ENCODE assay signal across 12 cellular contexts in genomic region chr9:35520404-35520790, GRCh38. TPM values are rescaled to one million over a fixed set of nuclear protein-coding genes. Genes with fewer than 3 reads are reported as not detected.
DNase-seq lines count a peak whose midpoint lies in the region; ATAC-seq and TF ChIP-seq lines count a peak whose summit lies in the region.
"Had no signal": no experiment of that assay in that cellular context is flagged by ENCODE, and none has a peak within 500 bp of the region (broad histone marks: within the 10 kb centered on the region; RNA-seq: fewer than 3 reads in every experiment).

No MANE protein-coding gene starts in this region.

- no peak overlapping the region for H2BK5ac ChIP-seq in mesenchymal stem cell (ENCODE audit: low read depth, low read length, poor library complexity, severe bottlenecking)

- peak overlapping the region; percentile 93 for H2AK5ac ChIP-seq in mesenchymal stem cell (ENCODE audit: low read length, severe bottlenecking)

- no peak overlapping the region for H2BK120ac ChIP-seq in mesenchymal stem cell (ENCODE audit: low read depth, low read length)

- H4K8ac ChIP-seq in mesenchymal stem cell (ENCODE audit: low read length): no peak overlapping the region

- H3K14ac ChIP-seq in mesenchymal stem cell (ENCODE audit: low read length in 2 of 2): no peak overlapping the region

- H2AFZ ChIP-seq in mesenchymal stem cell (ENCODE audit: low read depth, low read length): no peak overlapping the region

- no peaks in the 10 kb centered on the region for H3K9me3 ChIP-seq in mesenchymal stem cell (ENCODE audit: control insufficient read depth, low read length)
- H3K9me3 ChIP-seq in subcutaneous abdominal adipose tissue (ENCODE audit: control insufficient read depth in 5 of 5, low read length in 5 of 5): no peaks in the 10 kb centered on the region

- H3K36me3 ChIP-seq in mesenchymal stem cell (ENCODE audit: control insufficient read depth in 1 of 2, insufficient read depth in 2 of 2, low read depth in 1 of 2, low read length in 2 of 2) (peaks cover 0 to 6% of the 10 kb centered on the region in 2 experiments), subcutaneous abdominal adipose tissue (ENCODE audit: control insufficient read depth in 5 of 5, insufficient read depth in 5 of 5, low read length in 5 of 5) (no peaks in the 10 kb centered on the region)

- H3K27me3 ChIP-seq in mesenchymal stem cell (ENCODE audit: control insufficient read depth in 1 of 2, insufficient read depth in 1 of 2, low read length in 2 of 2) (no peaks in the 10 kb centered on the region), subcutaneous abdominal adipose tissue (ENCODE audit: control insufficient read depth in 5 of 5, insufficient read depth in 4 of 5, low read length in 5 of 5) (no peaks in the 10 kb centered on the region)

- 64% methylated on average over 1 of the region's 1 CpG for WGBS in mesenchymal stem cell

- no peak overlapping the region for H3K4me3 ChIP-seq in coronary artery
- H3K4me3 ChIP-seq in mesenchymal stem cell (ENCODE audit: insufficient read depth in 1 of 2, low read depth in 1 of 2, low read length in 2 of 2): no peak overlapping the region
- H3K4me3 ChIP-seq in subcutaneous abdominal adipose tissue (ENCODE audit: low read depth in 1 of 5, low read length in 5 of 5): no peak overlapping the region

- DNase-seq in M059J (ENCODE audit: low read depth) (peak; percentile 68), coronary artery (ENCODE audit: low spot score) (no peak), mesenchymal stem cell (peak; percentile 44), left lobe of liver (ENCODE audit: low spot score) (no peak), NCI-H1694 (lab: John Stamatoyannopoulos, UW) (no peak)
- DNase-seq: activated CD4-positive, alpha-beta T cell treated with anti-CD3 and anti-CD28 coated beads for 48 hours; activated naive CD4-positive, alpha-beta T cell treated with anti-CD3 and anti-CD28 coated beads, Interleukin-2, amount 50 U/mL, for 16 hours; NCI-H526; stimulated activated CD8-positive, alpha-beta memory T cell treated with anti-CD3 and anti-CD28 coated beads, Interleukin-4, amount 100 ng/mL, for 48 hours had no signal

- peak overlapping the region in 1 of 2 experiments; percentile 46 for H3K18ac ChIP-seq in mesenchymal stem cell (ENCODE audit: low read depth in 1 of 2, low read length in 2 of 2)

- no peak overlapping the region for H3K4me2 ChIP-seq in mesenchymal stem cell (ENCODE audit: low read length, poor library complexity, severe bottlenecking)

- H3K79me1 ChIP-seq in mesenchymal stem cell (replicated peaks; ENCODE audit: low read length, poor library complexity, severe bottlenecking): peaks cover 5% of the 10 kb centered on the region

- H2BK12ac ChIP-seq in mesenchymal stem cell (ENCODE audit: low read length in 2 of 2): no peak overlapping the region

- no peak for TF ChIP-seq CTCF in coronary artery (IDR thresholded peaks at IDR 0.05)

- no peak overlapping the region for H4K91ac ChIP-seq in mesenchymal stem cell (ENCODE audit: low read length)

- H3K4ac ChIP-seq in mesenchymal stem cell (ENCODE audit: low read depth in 1 of 2, low read length in 2 of 2): no peak overlapping the region

- H3K23ac ChIP-seq in mesenchymal stem cell (ENCODE audit: low read length in 2 of 2): no peak overlapping the region

- peak overlapping the region; percentile 90 to 94 for H3K27ac ChIP-seq in coronary artery
- peak overlapping the region; percentile 99 for H3K27ac ChIP-seq in mesenchymal stem cell (ENCODE audit: low read length, poor library complexity, severe bottlenecking)
- H3K27ac ChIP-seq in subcutaneous abdominal adipose tissue (ENCODE audit: low read depth, low read length): peak overlapping the region; percentile 9

- H3K9ac ChIP-seq in mesenchymal stem cell (ENCODE audit: low read length): no peak overlapping the region
- no peak overlapping the region for H3K9ac ChIP-seq in subcutaneous abdominal adipose tissue (ENCODE audit: low read length in 5 of 5)

- H3K4me1 ChIP-seq in mesenchymal stem cell (ENCODE audit: control insufficient read depth, insufficient read depth, low read depth, low read length) (peaks cover 23% of the 10 kb centered on the region), subcutaneous abdominal adipose tissue (ENCODE audit: control insufficient read depth in 5 of 5, insufficient read depth in 5 of 5, low read length in 5 of 5) (peaks cover 12 to 73% (median 66%) of the 10 kb centered on the region in 5 donors)

- ATAC-seq in left lobe of liver: no peak
- no peak for ATAC-seq in HG02759 (IDR thresholded peaks at IDR 0.05; ENCODE audit: unreplicated experiment)
- ATAC-seq in HG02885 (IDR thresholded peaks at IDR 0.05; ENCODE audit: poor library complexity, unreplicated experiment): no peak

- no peak overlapping the region for H2BK15ac ChIP-seq in mesenchymal stem cell (ENCODE audit: low read depth, poor library complexity, severe bottlenecking)

RNA-seq across cellular contexts. Expression of gene RUSC2, which starts 30.5 kb away (rescaled TPM):
- total RNA-seq in M059J (2014; rRNA removed; shearing (Covaris generic)): 11.5 and 24.3 TPM in 2 replicates
- 13.1 TPM for polyA plus RNA-seq in mesenchymal stem cell (2013, experiment 1 of 2)
- polyA plus RNA-seq in mesenchymal stem cell (2013, experiment 2 of 2): 12.6 TPM
- 9.1 TPM for total RNA-seq in left lobe of liver

Comparison
In these comparisons a context has a peak if more than half of its experiments do, and no peak if none do; other contexts are left out.
1. DNase-seq: peak in M059J (single experiment) and mesenchymal stem cell (single experiment); none in coronary artery (single experiment), left lobe of liver (single experiment) and NCI-H1694 (single experiment).
2. H3K27ac ChIP-seq: peak in every context shown above with its lines; median percentile 99 in mesenchymal stem cell; 92 in coronary artery; 9 in subcutaneous abdominal adipose tissue.